ENCODE assay signal across 15 cellular contexts in genomic region chr6:139766796-139767195, GRCh38.
"Had no signal": no experiment of that assay in that cellular context is flagged by ENCODE, and none has a peak within 500 bp of the region (broad histone marks: within the 10 kb centered on the region; RNA-seq: fewer than 3 reads in every experiment).

No MANE protein-coding gene starts in this region.

- ATAC-seq: gastrocnemius medialis, heart right ventricle, mucosa of descending colon, natural killer cell, right cardiac atrium had no signal

- DNase-seq: cortex of kidney; dorsolateral prefrontal cortex; effector CD8-positive, alpha-beta T cell; gastrocnemius medialis; heart right ventricle; hypothalamus; kidney glomerular epithelial cell; mucosa of descending colon; natural killer cell; posterior cingulate gyrus; right cardiac atrium; stimulated activated CD4-positive, alpha-beta T cell treated with anti-CD3 and anti-CD28 coated beads, Interleukin-2, amount 100 ng/mL, for 48 hours; transverse colon had no signal

- H3K27ac ChIP-seq: heart right ventricle, thoracic aorta had no signal

- H3K4me2 ChIP-seq: smooth muscle cell had no signal

- H3K27me3 ChIP-seq: dorsolateral prefrontal cortex, gastrocnemius medialis, heart right ventricle, transverse colon had no signal

- H3K9me3 ChIP-seq: gastrocnemius medialis, heart right ventricle, mucosa of descending colon, thoracic aorta, transverse colon had no signal

- H3K4me3 ChIP-seq: dorsolateral prefrontal cortex, gastrocnemius medialis, heart right ventricle, mucosa of descending colon, smooth muscle cell, thoracic aorta, transverse colon had no signal

- H3K36me3 ChIP-seq: gastrocnemius medialis, heart right ventricle, thoracic aorta, transverse colon had no signal
